Comparison of ENCODE assay signal across 8 cellular contexts in genomic region chr18:976393-977128, GRCh38.
DNase-seq lines count a peak whose midpoint lies in the region; ATAC-seq and TF ChIP-seq lines count a peak whose summit lies in the region.
"Not testable (repeated sequence)": the region's sequence is repeated elsewhere in the genome, so short reads cannot be mapped to it uniquely, and the experiment has no call there.

No MANE protein-coding gene starts in this region.

- H2AK5ac ChIP-seq in H9 (ENCODE audit: insufficient read length, low read length); neuronal stem cell (ENCODE audit: low read depth, low read length): not testable (repeated sequence)

- H3K36me3 ChIP-seq in PC-3 (ENCODE audit: low read depth, low read length); neuronal stem cell (replicated peaks in 1 of 2; ENCODE audit: control insufficient read depth in 2 of 2, insufficient read depth in 2 of 2, low read length in 2 of 2): not testable (repeated sequence)

- H3K4me3 ChIP-seq in PC-3 (ENCODE audit: low read length) (peak overlapping the region; percentile 57), iPS-18c (ENCODE audit: insufficient read depth, low read depth, low read length) (peak overlapping the region; percentile 24; the same call in 1 of the 2 replicates), neuronal stem cell (ENCODE audit: low read length in 2 of 2) (peak overlapping the region in 1 of 2 donors; percentile 44)

- BruUV-seq in PC-3 (replicated peaks; lab: Mats Ljungman, UMichigan) = TSS peak; percentile 74

- not testable (repeated sequence) for H3K79me2 ChIP-seq in H9 (ENCODE audit: insufficient read depth, low read length); PC-3 (ENCODE audit: low read length)

- H2AFZ ChIP-seq in H9 (ENCODE audit: low read length); neuronal stem cell (ENCODE audit: low read length): not testable (repeated sequence)
- H2AFZ ChIP-seq in PC-3 (ENCODE audit: low read length) = 0 out of 2 replicates have a peak overlapping the region, but pooled peaks have one; percentile 53

- not testable (repeated sequence) for H3K27me3 ChIP-seq in H9 (ENCODE audit: insufficient read depth, low read length); PC-3 (ENCODE audit: low read length); neuronal stem cell (ENCODE audit: control insufficient read depth in 3 of 3, insufficient read depth in 3 of 3, low read depth in 1 of 3, low read length in 3 of 3)

- not testable (repeated sequence) for DNase-seq in H9; PC-3; WTC11 (ENCODE audit: low spot score); activated naive CD4-positive, alpha-beta T cell treated with anti-CD3 and anti-CD28 coated beads, Interleukin-2, amount 10 ng/mL, durations not matched to agents 7 days and 5 days; endothelial cell (ENCODE audit: low spot score); neuronal stem cell (ENCODE audit: low spot score)

- H2BK12ac ChIP-seq in H9 (ENCODE audit: insufficient read length, low read depth, low read length); neuronal stem cell (ENCODE audit: low read length): not testable (repeated sequence)

- H3K79me1 ChIP-seq in H9 (ENCODE audit: insufficient read depth, low read depth, low read length, poor library complexity, severe bottlenecking); neuronal stem cell (ENCODE audit: low read depth, low read length): not testable (repeated sequence)

- not testable (repeated sequence) for H4K8ac ChIP-seq in H9 (replicated peaks; ENCODE audit: insufficient read length, low read depth, low read length); neuronal stem cell (ENCODE audit: low read depth, low read length)

- peak overlapping the region; percentile 31 for H3K9ac ChIP-seq in H9 (ENCODE audit: extremely low read depth, insufficient read length, low read length)
- 0 out of 2 replicates have a peak overlapping the region, but pooled peaks have one; percentile 41 for H3K9ac ChIP-seq in PC-3 (ENCODE audit: low read length)
- H3K9ac ChIP-seq in neuronal stem cell (ENCODE audit: low read depth, low read length, poor library complexity) = not testable (repeated sequence)

- not testable (repeated sequence) for TF ChIP-seq CTCF in 22Rv1 (IDR thresholded peaks at IDR 0.05); H9 (conservative IDR thresholded peaks at IDR 0.05); PC-3 (conservative IDR thresholded peaks at IDR 0.05; ENCODE audit: low read depth, low read length); WTC11 (IDR thresholded peaks at IDR 0.05); endothelial cell (IDR thresholded peaks at IDR 0.05; ENCODE audit: unreplicated experiment)

- H3K18ac ChIP-seq in H9 (ENCODE audit: insufficient read length, low read depth, low read length); neuronal stem cell (ENCODE audit: low read length): not testable (repeated sequence)

- H3K9me2 ChIP-seq in PC-3 (replicated peaks; ENCODE audit: low read length) = not testable (repeated sequence)

- peaks cover 3 to 13% of the 10 kb centered on the region in 2 experiments for H3K4me1 Mint-ChIP-seq in H9
- H3K4me1 Mint-ChIP-seq in WTC11 = peaks cover 19% of the 10 kb centered on the region
- not testable (repeated sequence) for H3K4me1 Mint-ChIP-seq in activated naive CD4-positive, alpha-beta T cell treated with anti-CD3 and anti-CD28 coated beads, Interleukin-2, amount 10 ng/mL, durations not matched to agents 7 days and 5 days; endothelial cell (ENCODE audit: unreplicated experiment)

- peak overlapping the region; percentile 75 to 82 for H3K4me3 Mint-ChIP-seq in H9
- H3K4me3 Mint-ChIP-seq in WTC11 = peak overlapping the region; percentile 86
- peak overlapping the region; percentile 2 for H3K4me3 Mint-ChIP-seq in activated naive CD4-positive, alpha-beta T cell treated with anti-CD3 and anti-CD28 coated beads, Interleukin-2, amount 10 ng/mL, durations not matched to agents 7 days and 5 days
- peak overlapping the region; percentile 90 for H3K4me3 Mint-ChIP-seq in endothelial cell (ENCODE audit: unreplicated experiment)

- not testable (repeated sequence) for H3K56ac ChIP-seq in H9 (ENCODE audit: insufficient read length, low read depth, low read length)

- H3K4me1 ChIP-seq in H9 (ENCODE audit: insufficient read depth, low read length); PC-3 (ENCODE audit: insufficient read depth, low read length); neuronal stem cell (ENCODE audit: control insufficient read depth in 2 of 2, insufficient read depth in 1 of 2, low read depth in 1 of 2, low read length in 2 of 2): not testable (repeated sequence)

- H3K14ac ChIP-seq in H9 (ENCODE audit: insufficient read depth, low read length); neuronal stem cell (ENCODE audit: low read length): not testable (repeated sequence)

- not testable (repeated sequence) for H3K23me2 ChIP-seq in H9 (ENCODE audit: insufficient read length, low read depth, low read length, poor library complexity, severe bottlenecking)

- no CpG with 5 or more reads among the region's 37 CpGs for WGBS in H9 (ENCODE audit: extremely low coverage, insufficient read length, low lambda C conversion rate)
- WGBS in neuronal stem cell (ENCODE audit: extremely low coverage in 2 of 2, insufficient read length in 2 of 2, insufficient replicate concordance in 1 of 2), 2 donors = no CpG with 5 or more reads among the region's 37 CpGs

- H4K5ac ChIP-seq in H9 (ENCODE audit: insufficient read length, low read depth, low read length) = not testable (repeated sequence)

- POLR2A ChIA-PET in PC-3 (lab: Charles Lee; ENCODE audit: unreplicated experiment); WTC11 (lab: Charles Lee): not testable (repeated sequence)

- not testable (repeated sequence) for H2BK20ac ChIP-seq in H9 (ENCODE audit: low read depth, low read length, poor library complexity, severe bottlenecking)

- H3T11ph ChIP-seq in H9 (ENCODE audit: low read length) = not testable (repeated sequence)

- H3K27ac Mint-ChIP-seq in H9 (peak overlapping the region; percentile 27 to 96 (median 74); a peak in 6 of 7 replicates), WTC11 (peak overlapping the region; percentile 91), endothelial cell (ENCODE audit: unreplicated experiment) (peak overlapping the region; percentile 86)
- peak overlapping the region; percentile 0 for H3K27ac Mint-ChIP-seq in activated naive CD4-positive, alpha-beta T cell treated with anti-CD3 and anti-CD28 coated beads, Interleukin-2, amount 10 ng/mL, durations not matched to agents 7 days and 5 days

- H3K23ac ChIP-seq in H9 (ENCODE audit: insufficient read length, low read depth, low read length); neuronal stem cell (ENCODE audit: low read depth, low read length, poor library complexity): not testable (repeated sequence)

- H3K27me3 Mint-ChIP-seq in H9 (ENCODE audit: low read depth); WTC11 (ENCODE audit: low read depth); activated naive CD4-positive, alpha-beta T cell treated with anti-CD3 and anti-CD28 coated beads, Interleukin-2, amount 10 ng/mL, durations not matched to agents 7 days and 5 days; endothelial cell (ENCODE audit: unreplicated experiment): not testable (repeated sequence)

- H2BK15ac ChIP-seq in H9 (ENCODE audit: low read depth, low read length); neuronal stem cell (ENCODE audit: low read length): not testable (repeated sequence)

- H2BK5ac ChIP-seq in H9 (ENCODE audit: insufficient read length, low read length); neuronal stem cell (ENCODE audit: low read length): not testable (repeated sequence)

- not testable (repeated sequence) for H3K4me2 ChIP-seq in H9 (ENCODE audit: insufficient read depth, insufficient read length, low read length)
- H3K4me2 ChIP-seq in PC-3 (ENCODE audit: low read length) (peak overlapping the region; percentile 59), neuronal stem cell (ENCODE audit: insufficient read depth, low read length, poor library complexity, severe bottlenecking) (peak overlapping the region; percentile 11)

- intact Hi-C loops in PC-3 (cut with micrococcal nuclease) = not testable (repeated sequence)

- H3K27ac ChIP-seq in 22Rv1 = peak overlapping the region; percentile 72
- not testable (repeated sequence) for H3K27ac ChIP-seq in H9 (ENCODE audit: insufficient read length, low read depth, low read length); PC-3 (ENCODE audit: low read length); neuronal stem cell (replicated peaks; ENCODE audit: low read length)

- CTCF ChIA-PET in PC-3 (lab: Charles Lee) (interaction anchor here (0.6 kb wide), 1 partner anchor 1571 kb away, joined by 4 read pairs; no protein-coding TSS in a partner anchor), WTC11 (lab: Charles Lee) (interaction anchor here (1.9 kb wide), 1 partner anchor 15 kb away, joined by 6 read pairs; no protein-coding TSS in a partner anchor)
- CTCF ChIA-PET in activated naive CD4-positive, alpha-beta T cell treated with anti-CD3 and anti-CD28 coated beads, Interleukin-2, amount 10 ng/mL, durations not matched to agents 7 days and 5 days (lab: Charles Lee) = not testable (repeated sequence)

- not testable (repeated sequence) for H3F3A ChIP-seq in PC-3 (ENCODE audit: low read length, unreplicated experiment)

- H3K36me3 Mint-ChIP-seq in H9 (ENCODE audit: insufficient read depth in 1 of 3, low read depth in 3 of 3) = peaks cover 22 to 41% (median 31%) of the 10 kb centered on the region in 3 experiments
- peaks cover 41% of the 10 kb centered on the region for H3K36me3 Mint-ChIP-seq in WTC11
- H3K36me3 Mint-ChIP-seq in activated naive CD4-positive, alpha-beta T cell treated with anti-CD3 and anti-CD28 coated beads, Interleukin-2, amount 10 ng/mL, durations not matched to agents 7 days and 5 days = not testable (repeated sequence)
- peaks cover 13% of the 10 kb centered on the region for H3K36me3 Mint-ChIP-seq in endothelial cell (ENCODE audit: low read depth, unreplicated experiment)

- H3K4ac ChIP-seq in H9 (ENCODE audit: low read depth, low read length); neuronal stem cell (ENCODE audit: low read length): not testable (repeated sequence)

- not testable (repeated sequence) for H4K20me1 ChIP-seq in H9 (ENCODE audit: control insufficient read depth, insufficient read depth, insufficient read length); PC-3 (ENCODE audit: low read length)

- not testable (repeated sequence) for H4K91ac ChIP-seq in H9 (ENCODE audit: insufficient read length, low read depth, low read length); neuronal stem cell (ENCODE audit: low read depth, low read length, poor library complexity)

- not testable (repeated sequence) for H3K9me3 ChIP-seq in H9 (ENCODE audit: control insufficient read depth, low read depth, low read length); PC-3 (ENCODE audit: low read length); iPS-18c (ENCODE audit: control insufficient read depth, insufficient read depth, low read length); neuronal stem cell (replicated peaks in 1 of 2; ENCODE audit: control insufficient read depth in 2 of 2, insufficient read depth in 1 of 2, low read depth in 1 of 2, low read length in 2 of 2)

- H2BK120ac ChIP-seq in H9 (ENCODE audit: low read depth, low read length, poor library complexity, severe bottlenecking); neuronal stem cell (ENCODE audit: low read depth, low read length): not testable (repeated sequence)

- H3K9me3 Mint-ChIP-seq in H9 (peaks cover 34 to 44% of the 10 kb centered on the region in 2 experiments), WTC11 (peaks cover 30% of the 10 kb centered on the region)
- peaks cover 11% of the 10 kb centered on the region for H3K9me3 Mint-ChIP-seq in activated naive CD4-positive, alpha-beta T cell treated with anti-CD3 and anti-CD28 coated beads, Interleukin-2, amount 10 ng/mL, durations not matched to agents 7 days and 5 days
- not testable (repeated sequence) for H3K9me3 Mint-ChIP-seq in endothelial cell (ENCODE audit: unreplicated experiment)

- ATAC-seq in PC-3 = peak; percentile 40
- not testable (repeated sequence) for ATAC-seq in WTC11

Comparison
In these comparisons a context has a peak if more than half of its experiments do, and no peak if none do; other contexts are left out.
1. H3K27ac Mint-ChIP-seq: peak in every context shown above with its lines; median percentile 91 in WTC11; 86 in endothelial cell; 74 in H9; 0 in activated naive CD4-positive, alpha-beta T cell treated with anti-CD3 and anti-CD28 coated beads, Interleukin-2, amount 10 ng/mL, durations not matched to agents 7 days and 5 days.
2. H3K4me3 Mint-ChIP-seq: peak in every context shown above with its lines; median percentile 90 in endothelial cell; 86 in WTC11; 78 in H9; 2 in activated naive CD4-positive, alpha-beta T cell treated with anti-CD3 and anti-CD28 coated beads, Interleukin-2, amount 10 ng/mL, durations not matched to agents 7 days and 5 days.